Comparison of ENCODE assay signal across 15 cellular contexts in genomic region chr20:9699181-9699580, GRCh38.
DNase-seq lines count a peak whose midpoint lies in the region; TF ChIP-seq lines count a peak whose summit lies in the region.
"Had no signal": no experiment of that assay in that cellular context is flagged by ENCODE, and none has a peak within 500 bp of the region (broad histone marks: within the 10 kb centered on the region; RNA-seq: fewer than 3 reads in every experiment).

No MANE protein-coding gene starts in this region.

- TF ChIP-seq CTCF in choroid plexus epithelial cell (conservative IDR thresholded peaks at IDR 0.05; ENCODE audit: low read depth, low read length) = no peak

- peaks cover 4% of the 10 kb centered on the region; the same call in 1 of the 2 replicates for H3K4me1 ChIP-seq in HUES48 (ENCODE audit: control insufficient read depth, insufficient read depth, low read length)

- no peaks in the 10 kb centered on the region for H3K36me3 ChIP-seq in HUES48 (ENCODE audit: control insufficient read depth, insufficient read depth, low read length)

- no peak overlapping the region for H3K9ac ChIP-seq in HUES48 (ENCODE audit: low read depth, low read length)

- H3K9me3 ChIP-seq in HUES48 (ENCODE audit: control insufficient read depth, insufficient read depth, low read length) = no peaks in the 10 kb centered on the region

- no peaks in the 10 kb centered on the region for H3K27me3 ChIP-seq in HUES48 (ENCODE audit: control insufficient read depth, insufficient read depth, low read length)

- DNase-seq in RPMI7951 (ENCODE audit: low read depth) (peak; percentile 5), choroid plexus epithelial cell (ENCODE audit: low read depth) (peak; percentile 2), renal cortical epithelial cell (ENCODE audit: low read depth) (peak; percentile 16), HK-2 (ENCODE audit: unreplicated experiment) (no peak), NCI-H82 treated with DMSO at 0.1 percent for 48 hours (lab: John Stamatoyannopoulos, UW; ENCODE audit: unreplicated experiment) (no peak)
- no peak for DNase-seq in activated CD4-positive, alpha-beta T cell treated with anti-CD3 and anti-CD28 coated beads for 1 hour
- DNase-seq: Calu3; CD4-positive, alpha-beta T cell; DMS79; GF-D8; GOT3; NCI-H1105; NCI-H1694 treated with DMSO at 0.1 percent for 48 hours; NCI-H526 treated with DMSO at 0.1 percent for 48 hours had no signal

- no peak overlapping the region for H3K4me3 ChIP-seq in HUES48 (ENCODE audit: low read depth, low read length)
- H3K4me3 ChIP-seq in choroid plexus epithelial cell (ENCODE audit: low read depth, low read length) = no peak overlapping the region

- H3K27ac ChIP-seq in HUES48 (ENCODE audit: low read depth, low read length) = peak overlapping the region; percentile 72

Comparison
In these comparisons a context has a peak if more than half of its experiments do, and no peak if none do; other contexts are left out.
1. DNase-seq: peak in RPMI7951 (single experiment), choroid plexus epithelial cell (single experiment) and renal cortical epithelial cell (single experiment); none in HK-2 (single experiment), activated CD4-positive, alpha-beta T cell treated with anti-CD3 and anti-CD28 coated beads for 1 hour (single experiment) and NCI-H82 treated with DMSO at 0.1 percent for 48 hours (single experiment).